ENCODE assay signal across 8 cellular contexts in genomic region chr19:37594982-37595382, GRCh38. TPM values are rescaled to one million over a fixed set of nuclear protein-coding genes. Genes with fewer than 3 reads are reported as not detected.
DNase-seq lines count a peak whose midpoint lies in the region; ATAC-seq, FAIRE-seq and TF ChIP-seq lines count a peak whose summit lies in the region.

No MANE protein-coding gene starts in this region.

- H3K27me3 Mint-ChIP-seq in activated naive CD8-positive, alpha-beta T cell treated with anti-CD3 and anti-CD28 coated beads, Interleukin-2, amount 50 U/mL, for 24 hours, result no peaks in the 10 kb centered on the region

- H3K27ac Mint-ChIP-seq in activated naive CD8-positive, alpha-beta T cell treated with anti-CD3 and anti-CD28 coated beads, Interleukin-2, amount 50 U/mL, for 24 hours, result peak overlapping the region; percentile 89

- no peaks in the 10 kb centered on the region for H3K4me1 ChIP-seq in right cardiac atrium (ENCODE audit: control insufficient read depth, insufficient read depth, low read length)
- peaks cover 17 to 19% of the 10 kb centered on the region in 2 donors for H3K4me1 ChIP-seq in gastrocnemius medialis

- peaks cover 7 to 34% of the 10 kb centered on the region in 2 donors for H3K36me3 ChIP-seq in gastrocnemius medialis

- H3K4me3 Mint-ChIP-seq in activated naive CD8-positive, alpha-beta T cell treated with anti-CD3 and anti-CD28 coated beads, Interleukin-2, amount 50 U/mL, for 24 hours, result peak overlapping the region; percentile 97

- DNase-seq in SHP77 (lab: John Stamatoyannopoulos, UW) (peak; percentile 50 to 51), right cardiac atrium (peak; percentile 76 to 88 (median 87)), gastrocnemius medialis (peak; percentile 16 to 57), GM19239 (ENCODE audit: insufficient read length, low spot score) (no peak)
- peak; percentile 56 for DNase-seq in activated naive CD8-positive, alpha-beta T cell treated with anti-CD3 and anti-CD28 coated beads, Interleukin-2, amount 50 U/mL, for 24 hours

- intact Hi-C loops in right cardiac atrium (cut with DNase I) (no loop called here), gastrocnemius medialis (cut with DNase I; ENCODE audit: low total_unique reads) (loop anchor here (1.0 to 10.0 kb wide), 8 partner anchors 60 to 740 kb away; partner anchors contain the start of genes ZFP30, ZNF345, ZNF383 and ZNF527)

- H3K4me3 ChIP-seq in right cardiac atrium (ENCODE audit: low read length) (peak overlapping the region; percentile 90), gastrocnemius medialis (peak overlapping the region; percentile 78 to 95 (median 86))

- peak overlapping the region; percentile 91 for H3K27ac ChIP-seq in right cardiac atrium (ENCODE audit: low read length)
- peak overlapping the region; percentile 87 to 95 (median 90) for H3K27ac ChIP-seq in gastrocnemius medialis

- H3K4me1 Mint-ChIP-seq in activated naive CD8-positive, alpha-beta T cell treated with anti-CD3 and anti-CD28 coated beads, Interleukin-2, amount 50 U/mL, for 24 hours, result peaks cover 25% of the 10 kb centered on the region

- ATAC-seq in GM18508 (IDR thresholded peaks at IDR 0.05; ENCODE audit: insufficient read depth, unreplicated experiment), result peak; percentile 14
- ATAC-seq in HG02970 (IDR thresholded peaks at IDR 0.05; ENCODE audit: low FRiP score, unreplicated experiment), result peak; percentile 26
- ATAC-seq in activated naive CD8-positive, alpha-beta T cell treated with anti-CD3 and anti-CD28 coated beads, Interleukin-2, amount 50 U/mL, for 24 hours, result peak; percentile 55
- ATAC-seq in right cardiac atrium, result peak; percentile 86
- ATAC-seq in gastrocnemius medialis, result peak; percentile 57 to 66
- no peak for ATAC-seq in HG03135 (IDR thresholded peaks at IDR 0.05; ENCODE audit: unreplicated experiment)

- FAIRE-seq in GM19239 (lab: Jason Lieb, UNC), result no peak

- H3K9me3 Mint-ChIP-seq in activated naive CD8-positive, alpha-beta T cell treated with anti-CD3 and anti-CD28 coated beads, Interleukin-2, amount 50 U/mL, for 24 hours, result peaks cover 22% of the 10 kb centered on the region

- no peak for TF ChIP-seq CTCF in gastrocnemius medialis (IDR thresholded peaks at IDR 0.05 in 4 of 5, conservative IDR thresholded peaks at IDR 0.05 in 1 of 5)

- under 1% methylated on average over 20 of the region's 20 CpGs for WGBS in right cardiac atrium

- H3K9me3 ChIP-seq in right cardiac atrium (ENCODE audit: control insufficient read depth, low read length), result no peaks in the 10 kb centered on the region
- peaks cover 0 to 11% (median 0%) of the 10 kb centered on the region in 3 donors for H3K9me3 ChIP-seq in gastrocnemius medialis

- in situ Hi-C loops in gastrocnemius medialis (cut with MboI; ENCODE audit: low sequenced_read_pairs in 4 of 4), result no loop called here

- H3K36me3 Mint-ChIP-seq in activated naive CD8-positive, alpha-beta T cell treated with anti-CD3 and anti-CD28 coated beads, Interleukin-2, amount 50 U/mL, for 24 hours (ENCODE audit: low read depth), result peaks cover 42% of the 10 kb centered on the region

- H3K27me3 ChIP-seq in right cardiac atrium (ENCODE audit: control insufficient read depth, insufficient read depth) (no peaks in the 10 kb centered on the region), gastrocnemius medialis (no peaks in the 10 kb centered on the region)

- no peak for TF ChIP-seq POLR2A in gastrocnemius medialis (IDR thresholded peaks at IDR 0.05)

RNA-seq across cellular contexts. Expression of gene ZNF540, which starts 0.3 kb away (rescaled TPM):
- total RNA-seq in right cardiac atrium (10 to 100 TPM in 2 of 4 donors, 1 to 10 TPM in 2; 8.8 to 13.4 (median 9.8) TPM), gastrocnemius medialis (1 to 10 TPM in 3 of 4 donors, under 1 TPM in 1; 0.46 to 1.5 (median 1.3) TPM)
- polyA plus RNA-seq in right cardiac atrium, result 6.5 TPM

RNA-seq across cellular contexts. Expression of gene ZNF571, which starts 0.4 kb away (rescaled TPM):
- total RNA-seq in right cardiac atrium, result 1 to 10 TPM; 2.9 to 7.4 (median 3.5) TPM
- polyA plus RNA-seq in right cardiac atrium, result 2.8 TPM
- total RNA-seq in gastrocnemius medialis, result 1 to 10 TPM; 1.5 to 2.5 (median 1.8) TPM
